In genomic region chr16:70770968-70771552, GRCh38 we compare ENCODE assay signal across 8 cellular contexts. TPM values are rescaled to one million over a fixed set of nuclear protein-coding genes. Genes with fewer than 3 reads are reported as not detected.
DNase-seq lines count a peak whose midpoint lies in the region; ATAC-seq, FAIRE-seq and TF ChIP-seq lines count a peak whose summit lies in the region.

No MANE protein-coding gene starts in this region.

- peaks cover 27 to 66% of the 10 kb centered on the region in 2 experiments for H3K36me3 ChIP-seq in HepG2 (replicated peaks in 1 of 2; ENCODE audit: control insufficient read depth in 1 of 2, insufficient read depth in 2 of 2, low read length in 2 of 2)

- WGBS in HepG2 (ENCODE audit: low lambda C conversion rate), result 40% methylated on average over 5 of the region's 8 CpGs

- no peak overlapping the region for H3K27ac ChIP-seq in HepG2 (ENCODE audit: extremely low read length, insufficient read depth, low read length)

- H3K4me2 ChIP-seq in HepG2 (ENCODE audit: low read depth, low read length), result no peak overlapping the region

- H3K4me1 ChIP-seq in HepG2 (ENCODE audit: insufficient read depth, low read length), result peaks cover 12% of the 10 kb centered on the region

- TF ChIP-seq CTCF in HepG2 (CRISPR knock-in tag; IDR thresholded peaks at IDR 0.05), result peak; percentile 93

- POLR2A ChIA-PET in HepG2 (lab: Yijun Ruan, JAX), result interaction anchor here (0.6 to 2.6 kb wide), 21 partner anchors 8 to 518 kb away, joined by 3 to 32 read pairs (median 4); partner anchors contain the start of genes CMTR2, MTSS2 and VAC14

- H2AFZ ChIP-seq in HepG2 (ENCODE audit: low read length), result no peak overlapping the region

- no peaks in the 10 kb centered on the region for H4K20me1 ChIP-seq in HepG2 (ENCODE audit: insufficient read depth, low read length)

- CTCF ChIA-PET in HepG2 (lab: Yijun Ruan, JAX; ENCODE audit: low intra/inter-chr PET ratio, low total read pairs), result interaction anchor here (0.8 to 2.6 kb wide), 9 partner anchors 24 to 148 kb away, joined by 3 to 21 read pairs (median 9); no protein-coding TSS in a partner anchor

- no peaks in the 10 kb centered on the region for H3K79me2 ChIP-seq in HepG2 (ENCODE audit: insufficient read depth, low read length)

- peak; percentile 19 for DNase-seq in NOMO-1 treated with DMSO at 0.1 percent for 48 hours (lab: John Stamatoyannopoulos, UW; ENCODE audit: unreplicated experiment)
- no peak for DNase-seq in NOMO-1 (lab: John Stamatoyannopoulos, UW; ENCODE audit: unreplicated experiment in 2 of 2)
- DNase-seq in Kasumi-1 (lab: John Stamatoyannopoulos, UW), result peak; percentile 42 to 53
- peak; percentile 7 for DNase-seq in activated CD4-positive, CD25-positive, alpha-beta regulatory T cell treated with anti-CD3 and anti-CD28 coated beads, Interleukin-2, amount 50 U/mL, for 16 hours (ENCODE audit: low read depth, low spot score)
- DNase-seq in cerebellar cortex (ENCODE audit: low spot score), result peak; percentile 82
- peak; percentile 55 for DNase-seq in HepG2 (ENCODE audit: low spot score)
- DNase-seq in stimulated activated CD8-positive, alpha-beta memory T cell treated with anti-CD3 and anti-CD28 coated beads, Interleukin-12 subunit alpha, Interleukin-12 subunit beta, amount 100 ng/mL, for 1 hour (ENCODE audit: low read depth), result peak; percentile 31
- DNase-seq in putamen (ENCODE audit: low spot score), result no peak

- in situ Hi-C loops in HepG2 (cut with HindIII; ENCODE audit: extremely low pct_ligation_motif_present, low pct_unique_long_range_greater_than_20kb), result no loop called here

- BruUV-seq in HepG2 (replicated peaks; lab: Mats Ljungman, UMichigan), result no TSS peak

- TF ChIP-seq POLR2A in HepG2 (IDR thresholded peaks at IDR 0.05; ENCODE audit: insufficient read depth in 1 of 2, low read depth in 2 of 2, low read length in 2 of 2), result no peak

- H3K4me3 ChIP-seq in HepG2 (replicated peaks in 1 of 3; ENCODE audit: insufficient read depth in 1 of 3, low read depth in 2 of 3, low read length in 3 of 3), result no peak overlapping the region

- FAIRE-seq in HepG2 (lab: Jason Lieb, UNC), result peak; percentile 94

- H3K9ac ChIP-seq in HepG2 (ENCODE audit: insufficient read depth, low read depth, low read length), result no peak overlapping the region

- H3K27me3 ChIP-seq in HepG2 (ENCODE audit: control insufficient read depth in 1 of 2, insufficient read depth in 2 of 2, low read length in 2 of 2), result no peaks in the 10 kb centered on the region

- peak; percentile 87 for ATAC-seq in HepG2

- no peak for TF ChIP-seq EP300 in HepG2 (IDR thresholded peaks at IDR 0.05; ENCODE audit: low read depth in 2 of 2, low read length in 2 of 2)
- TF ChIP-seq EP300 in HepG2 (CRISPR knock-in tag; IDR thresholded peaks at IDR 0.05; ENCODE audit: borderline replicate concordance), result no peak

- TF ChIP-seq RAD21 in HepG2 (CRISPR knock-in tag; IDR thresholded peaks at IDR 0.05), result peak; percentile 95

- H3K9me3 ChIP-seq in HepG2 (ENCODE audit: low read length), result no peaks in the 10 kb centered on the region

- intact Hi-C loops in HepG2 (cut with micrococcal nuclease; ENCODE audit: unreplicated experiment), result loop anchor here (1.0 to 2.0 kb wide), 4 partner anchors 32 to 115 kb away; no protein-coding TSS in a partner anchor

TF ChIP-seq in HepG2, 621 proteins besides CTCF, POLR2A, EP300 and RAD21 (continues in another document):
- no peak for TF ChIP-seq HNRNPK (IDR thresholded peaks at IDR 0.05; ENCODE audit: low read depth, low read length, poor library complexity, severe bottlenecking)
- TF ChIP-seq ZBTB7B (CRISPR knock-in tag; IDR thresholded peaks at IDR 0.05), result 0 out of 2 replicates have a peak, but pooled peaks have one; percentile 12
- TF ChIP-seq HOXD1 (CRISPR knock-in tag; IDR thresholded peaks at IDR 0.05), result no peak
- TF ChIP-seq REPIN1 (CRISPR knock-in tag; IDR thresholded peaks at IDR 0.05; ENCODE audit: borderline replicate concordance, low read depth), result no peak
- TF ChIP-seq ZKSCAN1 (IDR thresholded peaks at IDR 0.05; ENCODE audit: low read length), result no peak
- TF ChIP-seq ZNF567 (CRISPR knock-in tag; IDR thresholded peaks at IDR 0.05; ENCODE audit: borderline replicate concordance), result no peak
- no peak for TF ChIP-seq DDIT3 (CRISPR knock-in tag; IDR thresholded peaks at IDR 0.05)
- TF ChIP-seq MTA1 (CRISPR knock-in tag; IDR thresholded peaks at IDR 0.05; ENCODE audit: borderline replicate concordance), result no peak
- no peak for TF ChIP-seq ZNF18 (CRISPR knock-in tag; IDR thresholded peaks at IDR 0.05; ENCODE audit: insufficient replicate concordance)
- TF ChIP-seq ZNF17 (CRISPR knock-in tag; IDR thresholded peaks at IDR 0.05), result no peak
- no peak for TF ChIP-seq ZNF530 (CRISPR knock-in tag; IDR thresholded peaks at IDR 0.05; ENCODE audit: low read depth)
- 0 out of 2 replicates have a peak, but pooled peaks have one; percentile 27 for TF ChIP-seq ATF7-NPFF (CRISPR knock-in tag; IDR thresholded peaks at IDR 0.05; ENCODE audit: low read depth)
- no peak for TF ChIP-seq ZKSCAN8 (CRISPR knock-in tag; IDR thresholded peaks at IDR 0.05; ENCODE audit: borderline replicate concordance)
- TF ChIP-seq, protein P1, sequence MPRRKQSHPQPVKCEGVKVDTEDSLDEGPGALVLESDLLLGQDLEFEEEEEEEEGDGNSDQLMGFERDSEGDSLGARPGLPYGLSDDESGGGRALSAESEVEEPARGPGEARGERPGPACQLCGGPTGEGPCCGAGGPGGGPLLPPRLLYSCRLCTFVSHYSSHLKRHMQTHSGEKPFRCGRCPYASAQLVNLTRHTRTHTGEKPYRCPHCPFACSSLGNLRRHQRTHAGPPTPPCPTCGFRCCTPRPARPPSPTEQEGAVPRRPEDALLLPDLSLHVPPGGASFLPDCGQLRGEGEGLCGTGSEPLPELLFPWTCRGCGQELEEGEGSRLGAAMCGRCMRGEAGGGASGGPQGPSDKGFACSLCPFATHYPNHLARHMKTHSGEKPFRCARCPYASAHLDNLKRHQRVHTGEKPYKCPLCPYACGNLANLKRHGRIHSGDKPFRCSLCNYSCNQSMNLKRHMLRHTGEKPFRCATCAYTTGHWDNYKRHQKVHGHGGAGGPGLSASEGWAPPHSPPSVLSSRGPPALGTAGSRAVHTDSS (CRISPR knock-in tag; conservative IDR thresholded peaks at IDR 0.05), result no peak
- TF ChIP-seq RAD51 (IDR thresholded peaks at IDR 0.05; ENCODE audit: borderline replicate concordance), result no peak
- 0 out of 2 replicates have a peak, but pooled peaks have one; percentile 5 for TF ChIP-seq MED1 (CRISPR knock-in tag; IDR thresholded peaks at IDR 0.05)
- TF ChIP-seq, protein P2, sequence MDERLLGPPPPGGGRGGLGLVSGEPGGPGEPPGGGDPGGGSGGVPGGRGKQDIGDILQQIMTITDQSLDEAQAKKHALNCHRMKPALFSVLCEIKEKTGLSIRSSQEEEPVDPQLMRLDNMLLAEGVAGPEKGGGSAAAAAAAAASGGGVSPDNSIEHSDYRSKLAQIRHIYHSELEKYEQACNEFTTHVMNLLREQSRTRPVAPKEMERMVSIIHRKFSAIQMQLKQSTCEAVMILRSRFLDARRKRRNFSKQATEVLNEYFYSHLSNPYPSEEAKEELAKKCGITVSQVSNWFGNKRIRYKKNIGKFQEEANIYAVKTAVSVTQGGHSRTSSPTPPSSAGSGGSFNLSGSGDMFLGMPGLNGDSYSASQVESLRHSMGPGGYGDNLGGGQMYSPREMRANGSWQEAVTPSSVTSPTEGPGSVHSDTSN (CRISPR knock-in tag; IDR thresholded peaks at IDR 0.05), result no peak
- TF ChIP-seq ZNF335 (CRISPR knock-in tag; IDR thresholded peaks at IDR 0.05), result no peak
- TF ChIP-seq XRCC5 (optimal IDR thresholded peaks at IDR 0.05; ENCODE audit: low read length), result peak; percentile 61
- no peak for TF ChIP-seq NR2C2 (CRISPR knock-in tag; IDR thresholded peaks at IDR 0.05; ENCODE audit: borderline replicate concordance)

RNA-seq across cellular contexts. Expression of gene VAC14, which starts 29.9 kb away (rescaled TPM):
- 24.4 and 24.6 TPM in 2 replicates for total RNA-seq in HepG2 (2016; rRNA removed; fragmentation: Illumina TruSeq; extraction: Trizol)
- 9.1 and 12.1 TPM in 2 replicates for total RNA-seq in HepG2 (2016; cell fraction: cytosol; rRNA removed; fragmentation: Illumina TruSeq; extraction: Trizol; ENCODE audit: low read depth)
- 18.1 and 23.9 TPM in 2 replicates for total RNA-seq in HepG2 (2016; cell fraction: insoluble cytoplasmic fraction; rRNA removed; fragmentation: Illumina TruSeq; extraction: Trizol)
- total RNA-seq in HepG2 (2016; cell fraction: membrane; rRNA removed; fragmentation: Illumina TruSeq; extraction: Trizol), result 17.4 and 24.9 TPM in 2 replicates
- total RNA-seq in HepG2 (2016; cell fraction: nucleus; rRNA removed; fragmentation: Illumina TruSeq; extraction: Trizol), result 24.1 and 25.1 TPM in 2 replicates
- 23.5 and 26.0 TPM in 2 replicates for polyA plus RNA-seq in HepG2 (2011; rRNA removed)
- polyA plus RNA-seq in HepG2 (2011; cell fraction: cytosol; rRNA removed), result 15.1 and 23.3 TPM in 2 replicates
- 49.6 and 50.7 TPM in 2 replicates for polyA plus RNA-seq in HepG2 (2011; cell fraction: nucleus; rRNA removed)
- polyA plus RNA-seq in HepG2 (2012), result 18.6 and 24.0 TPM in 2 replicates
- polyA plus RNA-seq in HepG2 (2016; cell fraction: cytosol; fragmentation: Illumina TruSeq; extraction: Trizol; ENCODE audit: low read depth), result 14.6 and 18.8 TPM in 2 replicates
- polyA plus RNA-seq in HepG2 (2016; cell fraction: insoluble cytoplasmic fraction; fragmentation: Illumina TruSeq; extraction: Trizol; ENCODE audit: low read depth), result 29.6 and 36.9 TPM in 2 replicates
- 28.0 and 35.3 TPM in 2 replicates for polyA plus RNA-seq in HepG2 (2016; cell fraction: membrane; fragmentation: Illumina TruSeq; extraction: Trizol; ENCODE audit: low read depth)
- polyA plus RNA-seq in HepG2 (2016; cell fraction: nucleus; fragmentation: Illumina TruSeq; extraction: Trizol; ENCODE audit: insufficient read depth, low read depth), result 41.2 and 46.7 TPM in 2 replicates
- 58.3 and 79.6 TPM in 2 replicates for polyA minus RNA-seq in HepG2 (2011; rRNA and poly(A)+ RNA removed; ENCODE audit: low replicate concordance)
- polyA minus RNA-seq in HepG2 (2011; cell fraction: cytosol; rRNA and poly(A)+ RNA removed), result 22.8 and 23.7 TPM in 2 replicates
- polyA minus RNA-seq in HepG2 (2011; cell fraction: nucleus; rRNA and poly(A)+ RNA removed), result 33.0 and 34.8 TPM in 2 replicates

Comparison
In these comparisons a context has a peak if more than half of its experiments do, and no peak if none do; other contexts are left out.
1. DNase-seq: peak in NOMO-1 treated with DMSO at 0.1 percent for 48 hours (single experiment), Kasumi-1 (2 of 2), activated CD4-positive, CD25-positive, alpha-beta regulatory T cell treated with anti-CD3 and anti-CD28 coated beads, Interleukin-2, amount 50 U/mL, for 16 hours (single experiment), cerebellar cortex (single experiment), HepG2 (single experiment) and stimulated activated CD8-positive, alpha-beta memory T cell treated with anti-CD3 and anti-CD28 coated beads, Interleukin-12 subunit alpha, Interleukin-12 subunit beta, amount 100 ng/mL, for 1 hour (single experiment); none in NOMO-1 (0 of 2) and putamen (single experiment).